Comparison of ENCODE assay signal across 34 cellular contexts in genomic region chr5:177083351-177083750, GRCh38.
"Had no signal": no experiment of that assay in that cellular context is flagged by ENCODE, and none has a peak within 500 bp of the region (broad histone marks: within the 10 kb centered on the region; RNA-seq: fewer than 3 reads in every experiment).

No MANE protein-coding gene starts in this region.

- H3K4me3 ChIP-seq: Peyer's patch, SJSA1 had no signal

- H3K4me3 Mint-ChIP-seq: activated B cell treated with CpG ODN at 0.5 μM for 24 hours; activated CD4-positive, alpha-beta memory T cell treated with anti-CD3 and anti-CD28 coated beads for 36 hours; activated naive CD4-positive, alpha-beta T cell treated with anti-CD3 and anti-CD28 coated beads, Interleukin-2, amount 10 ng/mL, durations not matched to agents 7 days and 5 days; activated naive CD8-positive, alpha-beta T cell; activated naive CD8-positive, alpha-beta T cell treated with anti-CD3 and anti-CD28 coated beads, Interleukin-2, amount 50 U/mL, for 24 hours; brain; T-helper 1 cell treated with Interleukin-12 subunit alpha and Interleukin-12 subunit beta and Interleukin-4 antibody, amounts not matched to agents 30 μg/mL and 1 μg/mL, for 36 hours; T-helper 2 cell treated with Interferon-gamma antibody and Interleukin-4, amounts not matched to agents 5 μg/mL and 100 μg/mL, for 36 hours had no signal

- ATAC-seq: activated naive CD8-positive, alpha-beta T cell treated with anti-CD3 and anti-CD28 coated beads, Interleukin-2, amount 50 U/mL, for 24 hours; PC-3 had no signal

- H3K9me3 ChIP-seq: Peyer's patch, SJSA1, SK-N-SH had no signal

- H3K9me3 Mint-ChIP-seq: activated B cell treated with CpG ODN at 0.5 μM for 24 hours; activated CD4-positive, alpha-beta memory T cell treated with anti-CD3 and anti-CD28 coated beads for 36 hours; activated naive CD4-positive, alpha-beta T cell treated with anti-CD3 and anti-CD28 coated beads, Interleukin-2, amount 10 ng/mL, durations not matched to agents 7 days and 5 days; activated naive CD8-positive, alpha-beta T cell treated with anti-CD3 and anti-CD28 coated beads, Interleukin-2, amount 50 U/mL, for 24 hours; brain; T-helper 1 cell treated with Interleukin-12 subunit alpha and Interleukin-12 subunit beta and Interleukin-4 antibody, amounts not matched to agents 30 μg/mL and 1 μg/mL, for 36 hours; T-helper 2 cell treated with Interferon-gamma antibody and Interleukin-4, amounts not matched to agents 5 μg/mL and 100 μg/mL, for 36 hours had no signal

- H3K27me3 ChIP-seq: Peyer's patch had no signal

- H3K9me2 ChIP-seq: SK-N-SH had no signal

- FAIRE-seq: bronchial epithelial cell had no signal

- H3K27ac ChIP-seq: Peyer's patch, SJSA1 had no signal

- H3K36me3 Mint-ChIP-seq: activated CD4-positive, alpha-beta memory T cell treated with anti-CD3 and anti-CD28 coated beads for 36 hours; activated naive CD4-positive, alpha-beta T cell treated with anti-CD3 and anti-CD28 coated beads, Interleukin-2, amount 10 ng/mL, durations not matched to agents 7 days and 5 days; activated naive CD8-positive, alpha-beta T cell had no signal

- H3K9ac ChIP-seq: SK-N-SH had no signal

- DNase-seq: activated B cell treated with CpG ODN at 0.5 μM for 24 hours; activated CD4-positive, alpha-beta memory T cell treated with anti-CD3 and anti-CD28 coated beads for 36 hours; activated CD4-positive, alpha-beta T cell treated with anti-CD3 and anti-CD28 coated beads for 4 hours; activated CD4-positive, alpha-beta T cell treated with anti-CD3 and anti-CD28 coated beads, Interleukin-2, amount 50 U/mL, for 1 hour; activated CD4-positive, CD25-positive, alpha-beta regulatory T cell treated with anti-CD3 and anti-CD28 coated beads, Interleukin-2, amount 50 U/mL, for 72 hours; activated CD8-positive, alpha-beta memory T cell treated with anti-CD3 and anti-CD28 coated beads, Interleukin-2, amount 50 U/mL, for 4 hours; activated effector memory CD4-positive, alpha-beta T cell treated with Interleukin-2 at 50 U/mL for 16 hours; activated naive CD4-positive, alpha-beta T cell treated with anti-CD3 and anti-CD28 coated beads, Interleukin-2, amount 10 ng/mL, durations not matched to agents 7 days and 5 days; activated naive CD8-positive, alpha-beta T cell treated with anti-CD3 and anti-CD28 coated beads, Interleukin-2, amount 50 U/mL, for 24 hours; activated T-cell treated with anti-CD3 and anti-CD28 coated beads, Interleukin-2, amount 50 U/mL, for 48 hours; anterior cingulate cortex; caudate nucleus; cerebellar nuclear complex; NCI-H1105; NCI-H1417 treated with DMSO at 0.1 percent for 48 hours; NCI-H1694; NCI-H1930; NCI-H2081 treated with DMSO at 0.1 percent for 48 hours; NCI-H226; NCI-H446 treated with DMSO at 0.1 percent for 48 hours; NCI-H524; NCI-H69; NK-92 treated with Interleukin-12 subunit alpha and Interleukin-12 subunit beta, amount 100 ng/mL, for 24 hours; PC-3; Peyer's patch; RPMI8226; SHP77 treated with DMSO at 0.1 percent for 48 hours; SK-N-SH had no signal

- H3K27ac Mint-ChIP-seq: activated B cell treated with CpG ODN at 0.5 μM for 24 hours; activated CD4-positive, alpha-beta memory T cell treated with anti-CD3 and anti-CD28 coated beads for 36 hours; activated naive CD4-positive, alpha-beta T cell treated with anti-CD3 and anti-CD28 coated beads, Interleukin-2, amount 10 ng/mL, durations not matched to agents 7 days and 5 days; activated naive CD8-positive, alpha-beta T cell; activated naive CD8-positive, alpha-beta T cell treated with anti-CD3 and anti-CD28 coated beads, Interleukin-2, amount 50 U/mL, for 24 hours; brain; T-helper 1 cell treated with Interleukin-12 subunit alpha and Interleukin-12 subunit beta and Interleukin-4 antibody, amounts not matched to agents 30 μg/mL and 1 μg/mL, for 36 hours; T-helper 2 cell treated with Interferon-gamma antibody and Interleukin-4, amounts not matched to agents 5 μg/mL and 100 μg/mL, for 36 hours had no signal

- H3K36me3 ChIP-seq: Peyer's patch, SJSA1 had no signal

- H3K4me2 ChIP-seq: SK-N-SH had no signal
